Comparison of ENCODE assay signal across 18 cellular contexts in genomic region chrX:68878977-68879376, GRCh38. TPM values are rescaled to one million over a fixed set of nuclear protein-coding genes. Genes with fewer than 3 reads are reported as not detected.
DNase-seq lines count a peak whose midpoint lies in the region.
"Had no signal": no experiment of that assay in that cellular context is flagged by ENCODE, and none has a peak within 500 bp of the region (broad histone marks: within the 10 kb centered on the region; RNA-seq: fewer than 3 reads in every experiment).

No MANE protein-coding gene starts in this region.

- DNase-seq in LoVo (ENCODE audit: low spot score) (peak; percentile 19), NCI-H1436 (lab: John Stamatoyannopoulos, UW) (peak; percentile 42), cerebellar cortex (ENCODE audit: low spot score) (peak; percentile 0), occipital lobe (lab: John Stamatoyannopoulos, UW) (peak; percentile 1), hippocampal formation (lab: John Stamatoyannopoulos, UW) (no peak), midbrain (lab: John Stamatoyannopoulos, UW) (no peak), GDM1 (lab: John Stamatoyannopoulos, UW) (no peak)
- DNase-seq: activated CD4-positive, alpha-beta T cell treated with anti-CD3 and anti-CD28 coated beads for 4 hours; activated naive CD8-positive, alpha-beta T cell treated with anti-CD3 and anti-CD28 coated beads, Interleukin-2, amount 50 U/mL, for 24 hours; activated T-cell treated with anti-CD3 and anti-CD28 coated beads, Interleukin-2, amount 50 U/mL, for 48 hours; Calu3; glutamatergic neuron; kidney; NCI-H187 treated with DMSO at 0.1 percent for 48 hours; ovary; Right ventricle myocardium superior; spleen; upper lobe of right lung had no signal

RNA-seq across cellular contexts. Expression of gene EFNB1, which starts 50.2 kb away (rescaled TPM):
- 22.3 TPM for total RNA-seq in occipital lobe

Comparison
In these comparisons a context has a peak if more than half of its experiments do, and no peak if none do; other contexts are left out.
1. DNase-seq: peak in LoVo (single experiment), NCI-H1436 (single experiment), cerebellar cortex (single experiment) and occipital lobe (single experiment); none in hippocampal formation (0 of 2), midbrain (single experiment) and GDM1 (single experiment).